In the genomic region with DNA sequence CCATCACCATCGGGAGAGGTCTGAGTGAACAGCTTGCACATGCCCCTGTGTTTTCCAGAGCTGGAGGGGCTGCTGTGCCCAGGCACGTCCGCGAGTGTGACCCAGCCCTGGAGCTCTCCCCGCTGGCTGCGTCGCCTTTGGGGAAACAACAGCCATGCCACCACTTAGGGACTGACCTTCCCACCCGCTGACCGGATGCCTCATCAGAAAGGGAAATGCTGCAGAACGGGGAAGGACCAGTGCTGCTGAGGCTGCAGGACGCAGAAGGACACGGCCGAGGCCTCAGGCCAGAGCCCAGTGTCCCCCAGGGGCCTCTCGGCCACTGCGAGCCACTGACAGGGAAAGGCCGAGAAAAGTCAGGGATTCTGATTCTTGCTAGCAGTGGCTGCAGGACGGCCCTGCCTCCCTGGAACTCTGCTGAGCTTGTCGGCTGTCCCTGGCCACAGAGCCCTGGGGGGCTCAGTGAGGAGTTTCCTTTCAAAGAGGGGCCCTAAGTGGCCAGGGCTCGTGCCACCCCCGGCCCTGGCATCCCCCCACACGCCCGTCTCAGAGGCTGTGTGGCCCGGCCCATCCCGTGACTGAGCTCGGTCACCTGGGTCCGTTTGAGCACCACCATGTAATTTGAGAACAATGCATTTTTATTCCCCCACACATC, we compare ENCODE assay signal across 22 cellular contexts.
"Had no signal": no experiment of that assay in that cellular context is flagged by ENCODE, and none has a peak within 500 bp of the region (broad histone marks: within the 10 kb centered on the region; RNA-seq: fewer than 3 reads in every experiment).

No MANE protein-coding gene starts in this region.

- H3K4me1 Mint-ChIP-seq: activated CD4-positive, alpha-beta memory T cell treated with anti-CD3 and anti-CD28 coated beads, Interleukin-2, amount 10 ng/mL, durations not matched to agents 7 days and 5 days; activated CD4-positive, alpha-beta T cell treated with anti-CD3 and anti-CD28 coated beads for 36 hours; activated CD8-positive, alpha-beta memory T cell treated with anti-CD3 and anti-CD28 coated beads, Interleukin-2, amount 10 ng/mL, durations not matched to agents 7 days and 5 days; activated T-helper 17 cell treated with anti-CD3 and anti-CD28 coated beads, Interleukin-2, amount 50 U/mL, for 72 hours had no signal

- H3K36me3 ChIP-seq: colonic mucosa, tibial nerve, uterus had no signal

- H3K9me3 Mint-ChIP-seq: activated CD4-positive, alpha-beta memory T cell treated with anti-CD3 and anti-CD28 coated beads, Interleukin-2, amount 10 ng/mL, durations not matched to agents 7 days and 5 days; activated T-helper 17 cell treated with anti-CD3 and anti-CD28 coated beads, Interleukin-2, amount 50 U/mL, for 72 hours; brain; endodermal cell; mesothelial cell of epicardium; nephron; T-helper 2 cell treated with Interferon-gamma antibody and Interleukin-4, amounts not matched to agents 5 μg/mL and 100 μg/mL, for 36 hours had no signal

- H3K79me2 ChIP-seq: hepatocyte had no signal

- H3K9me3 ChIP-seq: colonic mucosa, psoas muscle, SK-N-SH, tibial nerve, uterus had no signal

- ATAC-seq: activated CD4-positive, alpha-beta T cell treated with anti-CD3 and anti-CD28 coated beads for 36 hours; activated CD8-positive, alpha-beta memory T cell treated with anti-CD3 and anti-CD28 coated beads, Interleukin-2, amount 10 ng/mL, durations not matched to agents 7 days and 5 days; activated T-helper 17 cell treated with anti-CD3 and anti-CD28 coated beads, Interleukin-2, amount 50 U/mL, for 72 hours; psoas muscle; stimulated activated naive CD8-positive, alpha-beta T cell treated with anti-CD3 and anti-CD28 coated beads, Interleukin-15, Interleukin-2, amounts not matched to agents 100 U/mL and 50 U/mL, for 24 hours had no signal

- H3K9ac ChIP-seq: SK-N-SH had no signal

- H3K4me2 ChIP-seq: hepatocyte, SK-N-SH had no signal

- H3K4me3 ChIP-seq: colonic mucosa, hepatocyte, psoas muscle, tibial nerve, uterus had no signal

- H3K27me3 ChIP-seq: colonic mucosa, hepatocyte, tibial nerve, uterus had no signal

- H3K4me3 Mint-ChIP-seq: activated CD4-positive, alpha-beta memory T cell treated with anti-CD3 and anti-CD28 coated beads, Interleukin-2, amount 10 ng/mL, durations not matched to agents 7 days and 5 days; activated CD4-positive, alpha-beta T cell treated with anti-CD3 and anti-CD28 coated beads for 36 hours; activated CD8-positive, alpha-beta memory T cell treated with anti-CD3 and anti-CD28 coated beads, Interleukin-2, amount 10 ng/mL, durations not matched to agents 7 days and 5 days; activated T-helper 17 cell treated with anti-CD3 and anti-CD28 coated beads, Interleukin-2, amount 50 U/mL, for 72 hours; brain; endodermal cell; mesothelial cell of epicardium; nephron; T-helper 2 cell treated with Interferon-gamma antibody and Interleukin-4, amounts not matched to agents 5 μg/mL and 100 μg/mL, for 36 hours had no signal

- H3K4me1 ChIP-seq: colonic mucosa, psoas muscle, uterus had no signal

- DNase-seq: activated CD4-positive, alpha-beta memory T cell treated with anti-CD3 and anti-CD28 coated beads, Interleukin-2, amount 10 ng/mL, durations not matched to agents 7 days and 5 days; activated CD4-positive, alpha-beta T cell treated with anti-CD3 and anti-CD28 coated beads for 36 hours; activated CD8-positive, alpha-beta memory T cell treated with anti-CD3 and anti-CD28 coated beads, Interleukin-2, amount 10 ng/mL, durations not matched to agents 7 days and 5 days; activated naive CD4-positive, alpha-beta T cell; central memory CD4-positive, alpha-beta T cell; colonic mucosa; endodermal cell; foreskin fibroblast; occipital lobe; stimulated activated CD4-positive, alpha-beta T cell treated with anti-CD3 and anti-CD28 coated beads, Interleukin-2, amount 100 ng/mL, for 24 hours; stimulated activated naive CD8-positive, alpha-beta T cell treated with anti-CD3 and anti-CD28 coated beads, Interleukin-15, Interleukin-2, amounts not matched to agents 100 U/mL and 50 U/mL, for 24 hours; uterus had no signal

- H3K27ac ChIP-seq: colonic mucosa, epithelial cell of prostate, hepatocyte, psoas muscle, uterus had no signal

- H3K36me3 Mint-ChIP-seq: activated CD8-positive, alpha-beta memory T cell treated with anti-CD3 and anti-CD28 coated beads, Interleukin-2, amount 10 ng/mL, durations not matched to agents 7 days and 5 days; brain; mesothelial cell of epicardium had no signal

- H2AFZ ChIP-seq: hepatocyte had no signal

- H3K27me3 Mint-ChIP-seq: activated CD4-positive, alpha-beta memory T cell treated with anti-CD3 and anti-CD28 coated beads, Interleukin-2, amount 10 ng/mL, durations not matched to agents 7 days and 5 days; activated CD8-positive, alpha-beta memory T cell treated with anti-CD3 and anti-CD28 coated beads, Interleukin-2, amount 10 ng/mL, durations not matched to agents 7 days and 5 days; brain had no signal

- H3K27ac Mint-ChIP-seq: activated CD4-positive, alpha-beta memory T cell treated with anti-CD3 and anti-CD28 coated beads, Interleukin-2, amount 10 ng/mL, durations not matched to agents 7 days and 5 days; activated CD4-positive, alpha-beta T cell treated with anti-CD3 and anti-CD28 coated beads for 36 hours; activated CD8-positive, alpha-beta memory T cell treated with anti-CD3 and anti-CD28 coated beads, Interleukin-2, amount 10 ng/mL, durations not matched to agents 7 days and 5 days; activated T-helper 17 cell treated with anti-CD3 and anti-CD28 coated beads, Interleukin-2, amount 50 U/mL, for 72 hours; endodermal cell; mesothelial cell of epicardium; nephron; T-helper 2 cell treated with Interferon-gamma antibody and Interleukin-4, amounts not matched to agents 5 μg/mL and 100 μg/mL, for 36 hours had no signal
